In the genomic region with DNA sequence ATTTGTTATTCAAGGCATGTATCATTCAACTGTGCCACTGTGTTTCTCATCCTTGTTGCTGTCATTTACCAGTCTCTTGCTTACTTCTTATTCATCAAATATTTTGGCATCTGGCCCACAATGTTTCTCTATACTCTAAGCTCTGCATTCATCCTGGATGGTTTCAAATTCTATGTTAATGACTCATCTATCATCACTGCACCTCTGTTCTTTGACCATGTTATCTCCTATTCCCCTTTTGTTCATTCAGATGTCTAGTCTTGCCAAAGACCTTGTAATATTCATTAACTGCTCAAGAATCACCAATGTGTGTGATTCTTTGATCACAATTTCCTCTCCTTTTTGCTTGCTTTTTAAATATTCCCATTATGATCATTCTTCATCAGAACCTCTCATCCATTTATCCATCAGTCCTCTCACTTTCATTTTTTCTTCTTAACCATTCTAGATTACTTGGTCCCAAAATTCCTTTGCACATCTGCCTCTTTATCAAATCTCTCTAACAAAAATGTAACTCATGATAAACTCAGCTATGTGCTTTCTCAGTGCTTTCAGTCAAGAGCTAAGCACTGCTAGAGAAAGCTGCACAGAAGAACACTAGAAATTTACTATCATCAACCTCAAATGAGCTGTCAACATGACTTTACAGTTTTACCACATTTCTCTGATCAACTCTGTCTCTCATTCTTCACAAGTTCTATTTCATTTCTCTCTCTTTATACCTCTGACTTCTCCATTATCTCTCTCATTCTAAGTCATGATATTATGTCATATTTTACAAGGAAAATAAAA, we compare ENCODE assay signal across 1 cellular context.
TF ChIP-seq lines count a peak whose summit lies in the region.

No MANE protein-coding gene starts in this region.

TF ChIP-seq in SK-N-SH, 30 proteins besides CTCF, POLR2A, EP300 and RAD21 (continued from another document):
- TF ChIP-seq, protein P1, sequence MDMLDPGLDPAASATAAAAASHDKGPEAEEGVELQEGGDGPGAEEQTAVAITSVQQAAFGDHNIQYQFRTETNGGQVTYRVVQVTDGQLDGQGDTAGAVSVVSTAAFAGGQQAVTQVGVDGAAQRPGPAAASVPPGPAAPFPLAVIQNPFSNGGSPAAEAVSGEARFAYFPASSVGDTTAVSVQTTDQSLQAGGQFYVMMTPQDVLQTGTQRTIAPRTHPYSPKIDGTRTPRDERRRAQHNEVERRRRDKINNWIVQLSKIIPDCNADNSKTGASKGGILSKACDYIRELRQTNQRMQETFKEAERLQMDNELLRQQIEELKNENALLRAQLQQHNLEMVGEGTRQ (IDR thresholded peaks at IDR 0.05; ENCODE audit: borderline replicate concordance, low read depth, low read length): no peak
- TF ChIP-seq FOSL2 (IDR thresholded peaks at IDR 0.05; ENCODE audit: borderline replicate concordance, low read depth): peak; percentile 71
- no peak for TF ChIP-seq REST (IDR thresholded peaks at IDR 0.05; ENCODE audit: low read depth, low read length)
- peak; percentile 90 for TF ChIP-seq NFIC (IDR thresholded peaks at IDR 0.05; ENCODE audit: borderline replicate concordance)
TF ChIP-seq in SK-N-SH: peak in this region for 6.
